ENCODE assay signal across 8 cellular contexts in the genomic region with DNA sequence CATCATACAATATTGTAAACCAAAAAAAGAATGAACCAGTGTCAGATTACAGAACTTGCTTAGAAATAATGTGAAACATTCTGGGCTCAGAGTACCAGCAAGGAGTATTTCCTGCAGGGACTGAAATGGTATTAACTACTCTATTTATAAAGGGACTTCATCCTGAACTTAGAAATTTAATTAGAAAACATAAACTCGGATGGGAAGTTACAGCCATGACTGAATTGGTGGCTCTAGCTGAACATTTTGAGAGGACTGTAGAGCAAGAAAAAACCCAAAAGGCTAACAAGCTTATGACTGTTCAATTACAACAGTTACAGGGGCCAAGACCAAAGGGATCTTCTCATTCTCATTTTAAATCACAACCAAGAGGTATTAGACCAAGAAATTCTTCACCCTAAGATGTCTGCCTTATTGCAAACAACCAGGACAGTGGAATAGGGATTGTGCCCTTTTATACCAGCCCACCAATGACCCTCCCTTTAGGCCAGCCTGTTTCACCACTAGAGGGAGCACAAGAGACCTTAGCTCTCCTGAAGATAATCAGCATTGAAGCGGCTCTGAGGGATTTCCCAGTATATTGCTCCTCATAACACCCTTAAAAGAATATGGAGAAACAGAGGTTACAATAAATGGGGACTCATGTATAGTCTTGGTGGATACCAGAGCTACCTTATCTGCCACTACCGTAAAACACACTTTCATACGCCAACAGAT. TPM values are rescaled to one million over a fixed set of nuclear protein-coding genes. Genes with fewer than 3 reads are reported as not detected.
DNase-seq lines count a peak whose midpoint lies in the region; ATAC-seq and TF ChIP-seq lines count a peak whose summit lies in the region.
"Not testable (repeated sequence)": the region's sequence is repeated elsewhere in the genome, so short reads cannot be mapped to it uniquely, and the experiment has no call there.

No MANE protein-coding gene starts in this region.

- not testable (repeated sequence) for H3K4me3 Mint-ChIP-seq in H9; activated naive CD4-positive, alpha-beta T cell treated with anti-CD3 and anti-CD28 coated beads for 36 hours; naive B cell; type B pancreatic cell

- H3K4me3 ChIP-seq in MM.1S (ENCODE audit: low read length); foreskin fibroblast (ENCODE audit: low read depth in 1 of 2, low read length in 2 of 2): not testable (repeated sequence)

- H2AFZ ChIP-seq in H9 (ENCODE audit: low read length); MM.1S (ENCODE audit: low read length): not testable (repeated sequence)

- H3K14ac ChIP-seq in H9 (ENCODE audit: insufficient read depth, low read length) = not testable (repeated sequence)

- H2BK120ac ChIP-seq in H9 (ENCODE audit: low read depth, low read length, poor library complexity, severe bottlenecking) = not testable (repeated sequence)

- H3K79me1 ChIP-seq in H9 (ENCODE audit: insufficient read depth, low read depth, low read length, poor library complexity, severe bottlenecking) = not testable (repeated sequence)

- H2BK5ac ChIP-seq in H9 (ENCODE audit: insufficient read length, low read length) = not testable (repeated sequence)

- H3K4me1 Mint-ChIP-seq in H9; activated naive CD4-positive, alpha-beta T cell treated with anti-CD3 and anti-CD28 coated beads for 36 hours (ENCODE audit: low read depth); naive B cell; type B pancreatic cell (ENCODE audit: unreplicated experiment): not testable (repeated sequence)

- H3T11ph ChIP-seq in H9 (ENCODE audit: low read length) = not testable (repeated sequence)

- ATAC-seq in naive B cell (ENCODE audit: low read depth in 2 of 2) = peak; percentile 69 to 78

- H4K20me1 ChIP-seq in H9 (ENCODE audit: control insufficient read depth, insufficient read depth, insufficient read length); MM.1S (ENCODE audit: insufficient read depth, low read length): not testable (repeated sequence)

- not testable (repeated sequence) for H4K8ac ChIP-seq in H9 (replicated peaks; ENCODE audit: insufficient read length, low read depth, low read length)

- CTCF ChIA-PET in activated naive CD4-positive, alpha-beta T cell treated with anti-CD3 and anti-CD28 coated beads for 36 hours (lab: Charles Lee) = interaction anchor here (1.5 to 1.8 kb wide), 2 partner anchors 10 to 11 kb away, joined by 5 to 12 read pairs; no protein-coding TSS in a partner anchor

- not testable (repeated sequence) for H3K36me3 Mint-ChIP-seq in H9 (ENCODE audit: insufficient read depth in 1 of 3, low read depth in 3 of 3); activated naive CD4-positive, alpha-beta T cell treated with anti-CD3 and anti-CD28 coated beads for 36 hours (ENCODE audit: low read depth); naive B cell; type B pancreatic cell

- peak; percentile 75 for TF ChIP-seq CTCF in H9 (conservative IDR thresholded peaks at IDR 0.05)
- peak; percentile 55 for TF ChIP-seq CTCF in MM.1S (IDR thresholded peaks at IDR 0.05; ENCODE audit: low read length)
- TF ChIP-seq CTCF in foreskin fibroblast (IDR thresholded peaks at IDR 0.05; ENCODE audit: low read depth, low read length) = peak; percentile 55
- TF ChIP-seq CTCF in type B pancreatic cell (conservative IDR thresholded peaks at IDR 0.05) = peak; percentile 80

- not testable (repeated sequence) for H3K4me2 ChIP-seq in H9 (ENCODE audit: insufficient read depth, insufficient read length, low read length); MM.1S (ENCODE audit: low read depth, low read length)

- no CpG with 5 or more reads among the region's 4 CpGs for WGBS in H9 (ENCODE audit: extremely low coverage, insufficient read length, low lambda C conversion rate)

- not testable (repeated sequence) for H3K4me1 ChIP-seq in H9 (ENCODE audit: insufficient read depth, low read length); MM.1S (ENCODE audit: low read length)

- not testable (repeated sequence) for H3K18ac ChIP-seq in H9 (ENCODE audit: insufficient read length, low read depth, low read length)

- not testable (repeated sequence) for H4K5ac ChIP-seq in H9 (ENCODE audit: insufficient read length, low read depth, low read length)

- H2BK12ac ChIP-seq in H9 (ENCODE audit: insufficient read length, low read depth, low read length) = not testable (repeated sequence)

- intact Hi-C loops in activated naive CD4-positive, alpha-beta T cell treated with anti-CD3 and anti-CD28 coated beads for 36 hours (cut with micrococcal nuclease) = not testable (repeated sequence)

- not testable (repeated sequence) for H3K9ac ChIP-seq in H9 (ENCODE audit: extremely low read depth, insufficient read length, low read length); MM.1S (ENCODE audit: low read length)

- not testable (repeated sequence) for H3K23ac ChIP-seq in H9 (ENCODE audit: insufficient read length, low read depth, low read length)

- not testable (repeated sequence) for H3K27ac Mint-ChIP-seq in H9; activated naive CD4-positive, alpha-beta T cell treated with anti-CD3 and anti-CD28 coated beads for 36 hours; naive B cell; type B pancreatic cell

- H3K27me3 Mint-ChIP-seq in H9 (ENCODE audit: low read depth) (peaks cover 26% of the 10 kb centered on the region), naive B cell (peaks cover 0 to 15% (median 7%) of the 10 kb centered on the region in 3 donors), type B pancreatic cell (peaks cover 14% of the 10 kb centered on the region)
- H3K27me3 Mint-ChIP-seq in activated naive CD4-positive, alpha-beta T cell treated with anti-CD3 and anti-CD28 coated beads for 36 hours (ENCODE audit: low read depth) = not testable (repeated sequence)

- not testable (repeated sequence) for H3F3A ChIP-seq in MM.1S (ENCODE audit: insufficient read depth, low read length)

- H3K36me3 ChIP-seq in MM.1S (replicated peaks; ENCODE audit: insufficient read depth, low read length) = not testable (repeated sequence)

- not testable (repeated sequence) for H3K27me3 ChIP-seq in H9 (ENCODE audit: insufficient read depth, low read length); MM.1S (replicated peaks; ENCODE audit: insufficient read depth, low read length)

- not testable (repeated sequence) for H2AK5ac ChIP-seq in H9 (ENCODE audit: insufficient read length, low read length)

- H3K4ac ChIP-seq in H9 (ENCODE audit: low read depth, low read length) = not testable (repeated sequence)

- not testable (repeated sequence) for H3K9me2 ChIP-seq in MM.1S (replicated peaks; ENCODE audit: insufficient read depth, low read length)

- H3K9me3 Mint-ChIP-seq in H9 = peaks cover 0 to 13% of the 10 kb centered on the region in 2 experiments; a peak in 3 of 5 replicates
- H3K9me3 Mint-ChIP-seq in activated naive CD4-positive, alpha-beta T cell treated with anti-CD3 and anti-CD28 coated beads for 36 hours; type B pancreatic cell: not testable (repeated sequence)
- H3K9me3 Mint-ChIP-seq in naive B cell = peaks cover 0 to 15% (median 9%) of the 10 kb centered on the region in 7 donors

- H2BK20ac ChIP-seq in H9 (ENCODE audit: low read depth, low read length, poor library complexity, severe bottlenecking) = not testable (repeated sequence)

- H3K27ac ChIP-seq in H9 (ENCODE audit: insufficient read length, low read depth, low read length); MM.1S (ENCODE audit: low read length): not testable (repeated sequence)

- not testable (repeated sequence) for H3K23me2 ChIP-seq in H9 (ENCODE audit: insufficient read length, low read depth, low read length, poor library complexity, severe bottlenecking)

- not testable (repeated sequence) for H3K79me2 ChIP-seq in H9 (ENCODE audit: insufficient read depth, low read length); MM.1S (ENCODE audit: low read length)

- H4K91ac ChIP-seq in H9 (ENCODE audit: insufficient read length, low read depth, low read length) = not testable (repeated sequence)

- H3K9me3 ChIP-seq in H9 (ENCODE audit: control insufficient read depth, low read depth, low read length); MM.1S (replicated peaks; ENCODE audit: insufficient read depth, low read length): not testable (repeated sequence)

- H2BK15ac ChIP-seq in H9 (ENCODE audit: low read depth, low read length) = not testable (repeated sequence)

- DNase-seq in GDM1 (lab: John Stamatoyannopoulos, UW) = peak; percentile 22
- DNase-seq in H9 = peak; percentile 41
- DNase-seq in MM.1S; naive B cell; type B pancreatic cell (ENCODE audit: extremely low spot score, unreplicated experiment): not testable (repeated sequence)
- peak; percentile 14 for DNase-seq in SHP77 treated with DMSO at 0.1 percent for 48 hours (lab: John Stamatoyannopoulos, UW)
- peak; percentile 45 for DNase-seq in activated naive CD4-positive, alpha-beta T cell treated with anti-CD3 and anti-CD28 coated beads for 36 hours
- peak in 1 of 2 donors; percentile 25 for DNase-seq in foreskin fibroblast

- not testable (repeated sequence) for H3K56ac ChIP-seq in H9 (ENCODE audit: insufficient read length, low read depth, low read length)

RNA-seq across cellular contexts. Expression of a gene that starts 46.6 kb away (rescaled TPM):
- total RNA-seq in H9 (2021) = 38.7 and 44.7 TPM in 2 replicates
- total RNA-seq in activated naive CD4-positive, alpha-beta T cell treated with anti-CD3 and anti-CD28 coated beads for 36 hours = 10 to 100 TPM; 30.5 to 32.5 TPM
- polyA plus RNA-seq in naive B cell (ENCODE audit: low read depth in 6 of 6) = 10 to 100 TPM; 71.0 to 96.4 (median 86.0) TPM
- total RNA-seq in type B pancreatic cell (ENCODE audit: low replicate concordance) = 28.8 and 33.6 TPM in 2 replicates

RNA-seq across cellular contexts. Expression of a gene that starts 48.3 kb away (rescaled TPM):
- total RNA-seq in H9 (2021) (not detected in 2 replicates), type B pancreatic cell (ENCODE audit: low replicate concordance) (0.40 TPM in 1 of 2 replicates, not detected in the other)
- total RNA-seq in activated naive CD4-positive, alpha-beta T cell treated with anti-CD3 and anti-CD28 coated beads for 36 hours = not detected
- not detected for polyA plus RNA-seq in naive B cell (ENCODE audit: low read depth in 6 of 6)
